1 cellular context compared by ENCODE assay signal in the genomic region with DNA sequence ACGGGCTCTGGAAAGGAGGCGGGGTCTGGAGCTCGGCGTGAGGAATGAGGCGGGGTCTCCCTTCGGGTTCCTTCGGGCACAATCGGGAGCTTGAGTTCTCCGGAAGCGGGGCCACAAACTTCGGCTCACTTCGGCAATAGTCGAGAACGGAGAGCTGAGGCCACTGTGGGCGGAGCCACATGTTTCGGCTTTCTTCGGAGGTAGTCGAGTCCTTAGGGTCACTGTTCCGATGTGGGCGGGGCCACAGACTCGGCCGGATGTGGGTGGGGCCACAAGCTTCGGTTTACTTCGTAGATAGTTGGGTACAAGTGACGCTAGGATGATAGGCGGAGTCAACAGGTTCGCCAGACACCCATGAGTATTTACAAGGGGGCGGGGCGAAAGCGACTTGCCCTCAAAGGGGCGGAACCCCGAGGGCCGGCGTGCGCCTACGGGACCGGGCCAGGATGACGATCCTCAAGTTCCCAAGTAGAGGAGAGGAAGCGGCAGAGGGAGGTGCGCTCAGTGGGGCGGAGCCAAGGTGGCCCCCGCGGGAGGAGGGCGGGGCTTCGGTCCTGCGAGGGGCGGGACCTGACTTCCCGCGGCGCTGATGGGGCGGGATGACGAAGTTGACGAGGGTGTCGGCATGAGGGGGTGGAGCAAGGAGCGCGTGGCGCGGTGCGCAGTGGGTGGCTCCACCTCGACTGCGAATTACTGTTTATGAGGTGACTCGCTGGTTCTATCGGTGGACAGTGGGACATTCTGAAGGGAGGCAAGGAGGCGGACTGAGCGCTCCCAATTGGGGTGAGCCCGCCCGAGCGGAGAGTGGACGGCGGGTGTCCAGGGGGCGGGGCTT.
TF ChIP-seq lines count a peak whose summit lies in the region.

No MANE protein-coding gene starts in this region.

TF ChIP-seq in HepG2, 621 proteins besides CTCF, POLR2A, EP300 and RAD21 (continued from another document):
- TF ChIP-seq, protein P1, sequence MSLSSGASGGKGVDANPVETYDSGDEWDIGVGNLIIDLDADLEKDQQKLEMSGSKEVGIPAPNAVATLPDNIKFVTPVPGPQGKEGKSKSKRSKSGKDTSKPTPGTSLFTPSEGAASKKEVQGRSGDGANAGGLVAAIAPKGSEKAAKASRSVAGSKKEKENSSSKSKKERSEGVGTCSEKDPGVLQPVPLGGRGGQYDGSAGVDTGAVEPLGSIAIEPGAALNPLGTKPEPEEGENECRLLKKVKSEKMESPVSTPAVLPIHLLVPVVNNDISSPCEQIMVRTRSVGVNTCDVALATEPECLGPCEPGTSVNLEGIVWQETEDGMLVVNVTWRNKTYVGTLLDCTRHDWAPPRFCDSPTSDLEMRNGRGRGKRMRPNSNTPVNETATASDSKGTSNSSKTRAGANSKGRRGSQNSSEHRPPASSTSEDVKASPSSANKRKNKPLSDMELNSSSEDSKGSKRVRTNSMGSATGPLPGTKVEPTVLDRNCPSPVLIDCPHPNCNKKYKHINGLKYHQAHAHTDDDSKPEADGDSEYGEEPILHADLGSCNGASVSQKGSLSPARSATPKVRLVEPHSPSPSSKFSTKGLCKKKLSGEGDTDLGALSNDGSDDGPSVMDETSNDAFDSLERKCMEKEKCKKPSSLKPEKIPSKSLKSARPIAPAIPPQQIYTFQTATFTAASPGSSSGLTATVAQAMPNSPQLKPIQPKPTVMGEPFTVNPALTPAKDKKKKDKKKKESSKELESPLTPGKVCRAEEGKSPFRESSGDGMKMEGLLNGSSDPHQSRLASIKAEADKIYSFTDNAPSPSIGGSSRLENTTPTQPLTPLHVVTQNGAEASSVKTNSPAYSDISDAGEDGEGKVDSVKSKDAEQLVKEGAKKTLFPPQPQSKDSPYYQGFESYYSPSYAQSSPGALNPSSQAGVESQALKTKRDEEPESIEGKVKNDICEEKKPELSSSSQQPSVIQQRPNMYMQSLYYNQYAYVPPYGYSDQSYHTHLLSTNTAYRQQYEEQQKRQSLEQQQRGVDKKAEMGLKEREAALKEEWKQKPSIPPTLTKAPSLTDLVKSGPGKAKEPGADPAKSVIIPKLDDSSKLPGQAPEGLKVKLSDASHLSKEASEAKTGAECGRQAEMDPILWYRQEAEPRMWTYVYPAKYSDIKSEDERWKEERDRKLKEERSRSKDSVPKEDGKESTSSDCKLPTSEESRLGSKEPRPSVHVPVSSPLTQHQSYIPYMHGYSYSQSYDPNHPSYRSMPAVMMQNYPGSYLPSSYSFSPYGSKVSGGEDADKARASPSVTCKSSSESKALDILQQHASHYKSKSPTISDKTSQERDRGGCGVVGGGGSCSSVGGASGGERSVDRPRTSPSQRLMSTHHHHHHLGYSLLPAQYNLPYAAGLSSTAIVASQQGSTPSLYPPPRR (CRISPR knock-in tag; IDR thresholded peaks at IDR 0.05; ENCODE audit: borderline replicate concordance) = 0 out of 2 replicates have a peak, but pooled peaks have one; percentile 44
- 0 out of 2 replicates have a peak, but pooled peaks have one; percentile 29 for TF ChIP-seq ZNF556 (CRISPR knock-in tag; IDR thresholded peaks at IDR 0.05; ENCODE audit: borderline replicate concordance)
- TF ChIP-seq, protein P2, sequence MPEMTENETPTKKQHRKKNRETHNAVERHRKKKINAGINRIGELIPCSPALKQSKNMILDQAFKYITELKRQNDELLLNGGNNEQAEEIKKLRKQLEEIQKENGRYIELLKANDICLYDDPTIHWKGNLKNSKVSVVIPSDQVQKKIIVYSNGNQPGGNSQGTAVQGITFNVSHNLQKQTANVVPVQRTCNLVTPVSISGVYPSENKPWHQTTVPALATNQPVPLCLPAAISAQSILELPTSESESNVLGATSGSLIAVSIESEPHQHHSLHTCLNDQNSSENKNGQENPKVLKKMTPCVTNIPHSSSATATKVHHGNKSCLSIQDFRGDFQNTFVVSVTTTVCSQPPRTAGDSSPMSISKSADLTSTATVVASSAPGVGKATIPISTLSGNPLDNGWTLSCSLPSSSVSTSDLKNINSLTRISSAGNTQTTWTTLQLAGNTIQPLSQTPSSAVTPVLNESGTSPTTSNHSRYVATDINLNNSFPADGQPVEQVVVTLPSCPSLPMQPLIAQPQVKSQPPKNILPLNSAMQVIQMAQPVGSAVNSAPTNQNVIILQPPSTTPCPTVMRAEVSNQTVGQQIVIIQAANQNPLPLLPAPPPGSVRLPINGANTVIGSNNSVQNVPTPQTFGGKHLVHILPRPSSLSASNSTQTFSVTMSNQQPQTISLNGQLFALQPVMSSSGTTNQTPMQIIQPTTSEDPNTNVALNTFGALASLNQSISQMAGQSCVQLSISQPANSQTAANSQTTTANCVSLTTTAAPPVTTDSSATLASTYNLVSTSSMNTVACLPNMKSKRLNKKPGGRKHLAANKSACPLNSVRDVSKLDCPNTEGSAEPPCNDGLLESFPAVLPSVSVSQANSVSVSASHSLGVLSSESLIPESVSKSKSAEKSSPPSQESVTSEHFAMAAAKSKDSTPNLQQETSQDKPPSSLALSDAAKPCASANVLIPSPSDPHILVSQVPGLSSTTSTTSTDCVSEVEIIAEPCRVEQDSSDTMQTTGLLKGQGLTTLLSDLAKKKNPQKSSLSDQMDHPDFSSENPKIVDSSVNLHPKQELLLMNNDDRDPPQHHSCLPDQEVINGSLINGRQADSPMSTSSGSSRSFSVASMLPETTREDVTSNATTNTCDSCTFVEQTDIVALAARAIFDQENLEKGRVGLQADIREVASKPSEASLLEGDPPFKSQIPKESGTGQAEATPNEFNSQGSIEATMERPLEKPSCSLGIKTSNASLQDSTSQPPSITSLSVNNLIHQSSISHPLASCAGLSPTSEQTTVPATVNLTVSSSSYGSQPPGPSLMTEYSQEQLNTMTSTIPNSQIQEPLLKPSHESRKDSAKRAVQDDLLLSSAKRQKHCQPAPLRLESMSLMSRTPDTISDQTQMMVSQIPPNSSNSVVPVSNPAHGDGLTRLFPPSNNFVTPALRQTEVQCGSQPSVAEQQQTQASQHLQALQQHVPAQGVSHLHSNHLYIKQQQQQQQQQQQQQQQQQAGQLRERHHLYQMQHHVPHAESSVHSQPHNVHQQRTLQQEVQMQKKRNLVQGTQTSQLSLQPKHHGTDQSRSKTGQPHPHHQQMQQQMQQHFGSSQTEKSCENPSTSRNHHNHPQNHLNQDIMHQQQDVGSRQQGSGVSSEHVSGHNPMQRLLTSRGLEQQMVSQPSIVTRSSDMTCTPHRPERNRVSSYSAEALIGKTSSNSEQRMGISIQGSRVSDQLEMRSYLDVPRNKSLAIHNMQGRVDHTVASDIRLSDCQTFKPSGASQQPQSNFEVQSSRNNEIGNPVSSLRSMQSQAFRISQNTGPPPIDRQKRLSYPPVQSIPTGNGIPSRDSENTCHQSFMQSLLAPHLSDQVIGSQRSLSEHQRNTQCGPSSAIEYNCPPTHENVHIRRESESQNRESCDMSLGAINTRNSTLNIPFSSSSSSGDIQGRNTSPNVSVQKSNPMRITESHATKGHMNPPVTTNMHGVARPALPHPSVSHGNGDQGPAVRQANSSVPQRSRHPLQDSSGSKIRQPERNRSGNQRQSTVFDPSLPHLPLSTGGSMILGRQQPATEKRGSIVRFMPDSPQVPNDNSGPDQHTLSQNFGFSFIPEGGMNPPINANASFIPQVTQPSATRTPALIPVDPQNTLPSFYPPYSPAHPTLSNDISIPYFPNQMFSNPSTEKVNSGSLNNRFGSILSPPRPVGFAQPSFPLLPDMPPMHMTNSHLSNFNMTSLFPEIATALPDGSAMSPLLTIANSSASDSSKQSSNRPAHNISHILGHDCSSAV (CRISPR knock-in tag; IDR thresholded peaks at IDR 0.05; ENCODE audit: borderline replicate concordance) = 0 out of 2 replicates have a peak, but pooled peaks have one; percentile 56
- TF ChIP-seq NFE2L1 (CRISPR knock-in tag; IDR thresholded peaks at IDR 0.05; ENCODE audit: borderline replicate concordance) = no peak
